In the genomic region with DNA sequence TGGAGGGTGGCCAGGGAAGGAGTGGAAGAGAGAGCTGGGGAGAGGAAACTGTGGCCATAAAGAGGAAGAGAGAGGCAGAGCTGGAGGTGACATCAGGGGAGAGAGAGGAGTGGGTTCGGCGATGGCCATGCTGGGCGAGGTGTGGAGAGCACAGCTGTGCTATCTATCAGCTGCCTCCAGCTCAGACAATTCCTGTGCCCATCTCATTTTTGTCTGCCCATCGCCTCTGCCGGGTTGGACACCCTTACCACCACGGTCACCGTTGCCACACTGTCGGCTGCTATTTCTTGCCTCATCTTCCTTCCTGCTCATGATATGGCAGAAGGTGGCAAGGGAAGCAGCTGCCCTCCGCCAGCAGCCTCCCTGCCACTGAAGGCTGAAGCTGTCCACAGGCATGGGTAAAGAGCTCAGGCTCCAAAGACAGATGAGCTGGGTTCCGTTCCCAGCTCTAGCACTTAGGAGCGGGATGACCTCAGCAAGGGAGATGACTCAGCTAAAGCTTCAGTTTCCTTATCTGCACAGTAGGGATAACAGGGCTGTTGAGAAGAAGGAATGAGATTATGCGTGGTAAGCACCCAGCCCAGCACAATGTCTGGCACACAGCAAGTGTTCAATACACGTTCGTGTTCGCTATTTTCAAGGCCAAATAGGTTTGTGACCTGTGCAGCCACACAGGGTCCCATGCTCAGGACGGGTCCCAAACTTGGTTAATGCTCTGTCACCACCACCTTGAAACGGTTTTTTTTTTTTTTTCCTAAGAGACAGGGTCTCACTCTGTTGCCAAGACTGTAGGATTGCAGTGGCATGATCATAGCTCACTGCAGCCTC, we compare ENCODE assay signal across 1 cellular context.
TF ChIP-seq lines count a peak whose summit lies in the region.

No MANE protein-coding gene starts in this region.

TF ChIP-seq in K562, 482 proteins besides CTCF, POLR2A, EP300 and RAD21 (continued from another document and continues in another):
- TF ChIP-seq CBFA2T3 (IDR thresholded peaks at IDR 0.05): peak; percentile 95
- no peak; the same call in 1 of the 2 replicates for TF ChIP-seq CBFB (CRISPR knock-in tag; IDR thresholded peaks at IDR 0.05)
- no peak for TF ChIP-seq ZNF143 (CRISPR knock-in tag; IDR thresholded peaks at IDR 0.05)
- peak; percentile 100 for TF ChIP-seq MAFG (tag; conservative IDR thresholded peaks at IDR 0.05)
- TF ChIP-seq MECOM (CRISPR knock-in tag; IDR thresholded peaks at IDR 0.05): peak; percentile 72; the same call in 1 of the 2 replicates
- peak; percentile 89; the same call in 1 of the 2 replicates for TF ChIP-seq CAMTA2 (CRISPR knock-in tag; conservative IDR thresholded peaks at IDR 0.05)
- peak; percentile 76; the same call in 1 of the 2 replicates for TF ChIP-seq GABPB1 (CRISPR knock-in tag; IDR thresholded peaks at IDR 0.05)
- TF ChIP-seq SIN3A (IDR thresholded peaks at IDR 0.05; ENCODE audit: borderline replicate concordance in 2 of 2, control insufficient read depth in 1 of 2, low read depth in 2 of 2, low read length in 2 of 2): peak in 1 of 2 experiments; percentile 65; a peak in 1 of 4 replicates
- TF ChIP-seq ZNF717 (CRISPR knock-in tag; IDR thresholded peaks at IDR 0.05): no peak
- no peak for TF ChIP-seq ARID2 (IDR thresholded peaks at IDR 0.05)
- TF ChIP-seq TOE1 (IDR thresholded peaks at IDR 0.05; ENCODE audit: borderline replicate concordance): peak; percentile 67; the same call in 1 of the 2 replicates
- no peak for TF ChIP-seq TOE1 (CRISPR knock-in tag; IDR thresholded peaks at IDR 0.05; ENCODE audit: borderline replicate concordance, low read depth)
- no peak for TF ChIP-seq SETDB1 (IDR thresholded peaks at IDR 0.05; ENCODE audit: low read length)
- TF ChIP-seq BRD4 (IDR thresholded peaks at IDR 0.05): no peak; the same call in 1 of the 2 replicates
- TF ChIP-seq CHD1 (IDR thresholded peaks at IDR 0.05; ENCODE audit: low read length): no peak
- peak; percentile 46 to 84 for TF ChIP-seq FOXK2 (conservative IDR thresholded peaks at IDR 0.05 in 1 of 2, IDR thresholded peaks at IDR 0.05 in 1 of 2; ENCODE audit: low read depth in 2 of 2)
- TF ChIP-seq TCF7 (IDR thresholded peaks at IDR 0.05; ENCODE audit: borderline replicate concordance): no peak
- TF ChIP-seq ZNF57 (CRISPR knock-in tag; IDR thresholded peaks at IDR 0.05): peak; percentile 82; the same call in 1 of the 2 replicates
- 0 out of 2 replicates have a peak, but pooled peaks have one; percentile 24 for TF ChIP-seq ZNF696 (CRISPR knock-in tag; conservative IDR thresholded peaks at IDR 0.05)
- TF ChIP-seq, protein P1, sequence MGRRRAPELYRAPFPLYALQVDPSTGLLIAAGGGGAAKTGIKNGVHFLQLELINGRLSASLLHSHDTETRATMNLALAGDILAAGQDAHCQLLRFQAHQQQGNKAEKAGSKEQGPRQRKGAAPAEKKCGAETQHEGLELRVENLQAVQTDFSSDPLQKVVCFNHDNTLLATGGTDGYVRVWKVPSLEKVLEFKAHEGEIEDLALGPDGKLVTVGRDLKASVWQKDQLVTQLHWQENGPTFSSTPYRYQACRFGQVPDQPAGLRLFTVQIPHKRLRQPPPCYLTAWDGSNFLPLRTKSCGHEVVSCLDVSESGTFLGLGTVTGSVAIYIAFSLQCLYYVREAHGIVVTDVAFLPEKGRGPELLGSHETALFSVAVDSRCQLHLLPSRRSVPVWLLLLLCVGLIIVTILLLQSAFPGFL (CRISPR knock-in tag; IDR thresholded peaks at IDR 0.05): no peak
- TF ChIP-seq SMAD1 (IDR thresholded peaks at IDR 0.05; ENCODE audit: low read depth, low read length, partially characterized antibody): peak; percentile 81
- TF ChIP-seq, protein P2, sequence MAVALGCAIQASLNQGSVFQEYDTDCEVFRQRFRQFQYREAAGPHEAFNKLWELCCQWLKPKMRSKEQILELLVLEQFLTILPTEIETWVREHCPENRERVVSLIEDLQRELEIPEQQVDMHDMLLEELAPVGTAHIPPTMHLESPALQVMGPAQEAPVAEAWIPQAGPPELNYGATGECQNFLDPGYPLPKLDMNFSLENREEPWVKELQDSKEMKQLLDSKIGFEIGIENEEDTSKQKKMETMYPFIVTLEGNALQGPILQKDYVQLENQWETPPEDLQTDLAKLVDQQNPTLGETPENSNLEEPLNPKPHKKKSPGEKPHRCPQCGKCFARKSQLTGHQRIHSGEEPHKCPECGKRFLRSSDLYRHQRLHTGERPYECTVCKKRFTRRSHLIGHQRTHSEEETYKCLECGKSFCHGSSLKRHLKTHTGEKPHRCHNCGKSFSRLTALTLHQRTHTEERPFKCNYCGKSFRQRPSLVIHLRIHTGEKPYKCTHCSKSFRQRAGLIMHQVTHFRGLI (CRISPR knock-in tag; IDR thresholded peaks at IDR 0.05): peak; percentile 75; the same call in 1 of the 2 replicates
- peak; percentile 7 for TF ChIP-seq ZNF23 (CRISPR knock-in tag; IDR thresholded peaks at IDR 0.05)
- no peak for TF ChIP-seq PPARD (CRISPR knock-in tag; IDR thresholded peaks at IDR 0.05)
- no peak for TF ChIP-seq SREBF1 (IDR thresholded peaks at IDR 0.05; ENCODE audit: borderline replicate concordance, low read depth, low read length)
- peak; percentile 86 for TF ChIP-seq TBP (optimal IDR thresholded peaks at IDR 0.05; ENCODE audit: low read depth, low read length)
- TF ChIP-seq DDX20 (tag; IDR thresholded peaks at IDR 0.05; ENCODE audit: low read depth): no peak
- TF ChIP-seq SMARCC2 (IDR thresholded peaks at IDR 0.05; ENCODE audit: low read depth): peak; percentile 96
- no peak for TF ChIP-seq ZNF121 (CRISPR knock-in tag; conservative IDR thresholded peaks at IDR 0.05)
- TF ChIP-seq, protein P3, sequence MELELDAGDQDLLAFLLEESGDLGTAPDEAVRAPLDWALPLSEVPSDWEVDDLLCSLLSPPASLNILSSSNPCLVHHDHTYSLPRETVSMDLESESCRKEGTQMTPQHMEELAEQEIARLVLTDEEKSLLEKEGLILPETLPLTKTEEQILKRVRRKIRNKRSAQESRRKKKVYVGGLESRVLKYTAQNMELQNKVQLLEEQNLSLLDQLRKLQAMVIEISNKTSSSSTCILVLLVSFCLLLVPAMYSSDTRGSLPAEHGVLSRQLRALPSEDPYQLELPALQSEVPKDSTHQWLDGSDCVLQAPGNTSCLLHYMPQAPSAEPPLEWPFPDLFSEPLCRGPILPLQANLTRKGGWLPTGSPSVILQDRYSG (tag; conservative IDR thresholded peaks at IDR 0.05; ENCODE audit: low read depth): peak; percentile 87
- TF ChIP-seq MCM7 (IDR thresholded peaks at IDR 0.05): no peak; a peak in 1 of 4 replicates
- peak; percentile 79; the same call in 1 of the 2 replicates for TF ChIP-seq ZNF766 (CRISPR knock-in tag; conservative IDR thresholded peaks at IDR 0.05)
- TF ChIP-seq FOXJ2 (tag; IDR thresholded peaks at IDR 0.05): peak; percentile 77
- TF ChIP-seq, protein P4, sequence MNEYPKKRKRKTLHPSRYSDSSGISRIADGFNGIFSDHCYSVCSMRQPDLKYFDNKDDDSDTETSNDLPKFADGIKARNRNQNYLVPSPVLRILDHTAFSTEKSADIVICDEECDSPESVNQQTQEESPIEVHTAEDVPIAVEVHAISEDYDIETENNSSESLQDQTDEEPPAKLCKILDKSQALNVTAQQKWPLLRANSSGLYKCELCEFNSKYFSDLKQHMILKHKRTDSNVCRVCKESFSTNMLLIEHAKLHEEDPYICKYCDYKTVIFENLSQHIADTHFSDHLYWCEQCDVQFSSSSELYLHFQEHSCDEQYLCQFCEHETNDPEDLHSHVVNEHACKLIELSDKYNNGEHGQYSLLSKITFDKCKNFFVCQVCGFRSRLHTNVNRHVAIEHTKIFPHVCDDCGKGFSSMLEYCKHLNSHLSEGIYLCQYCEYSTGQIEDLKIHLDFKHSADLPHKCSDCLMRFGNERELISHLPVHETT (CRISPR knock-in tag; conservative IDR thresholded peaks at IDR 0.05 in 1 of 2, IDR thresholded peaks at IDR 0.05 in 1 of 2): peak in 1 of 2 experiments; percentile 88; a peak in 2 of 4 replicates
- TF ChIP-seq RBBP5 (IDR thresholded peaks at IDR 0.05; ENCODE audit: borderline replicate concordance, insufficient read depth, low read length, poor library complexity, severe bottlenecking): peak; percentile 74
- TF ChIP-seq CHD2 (IDR thresholded peaks at IDR 0.05; ENCODE audit: low read depth, low read length): no peak
- TF ChIP-seq, protein P5, sequence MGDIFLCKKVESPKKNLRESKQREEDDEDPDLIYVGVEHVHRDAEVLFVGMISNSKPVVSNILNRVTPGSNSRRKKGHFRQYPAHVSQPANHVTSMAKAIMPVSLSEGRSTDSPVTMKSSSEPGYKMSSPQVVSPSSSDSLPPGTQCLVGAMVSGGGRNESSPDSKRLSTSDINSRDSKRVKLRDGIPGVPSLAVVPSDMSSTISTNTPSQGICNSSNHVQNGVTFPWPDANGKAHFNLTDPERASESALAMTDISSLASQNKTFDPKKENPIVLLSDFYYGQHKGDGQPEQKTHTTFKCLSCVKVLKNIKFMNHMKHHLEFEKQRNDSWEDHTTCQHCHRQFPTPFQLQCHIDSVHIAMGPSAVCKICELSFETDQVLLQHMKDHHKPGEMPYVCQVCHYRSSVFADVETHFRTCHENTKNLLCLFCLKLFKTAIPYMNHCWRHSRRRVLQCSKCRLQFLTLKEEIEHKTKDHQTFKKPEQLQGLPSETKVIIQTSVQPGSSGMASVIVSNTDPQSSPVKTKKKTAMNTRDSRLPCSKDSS (IDR thresholded peaks at IDR 0.05; ENCODE audit: low read depth, partially characterized antibody): no peak
- no peak for TF ChIP-seq CBX2 (IDR thresholded peaks at IDR 0.05; ENCODE audit: insufficient read depth, low read length, poor library complexity, severe bottlenecking)
- TF ChIP-seq GATAD2B (IDR thresholded peaks at IDR 0.05; ENCODE audit: borderline replicate concordance): peak; percentile 95
- TF ChIP-seq ATF7 (IDR thresholded peaks at IDR 0.05): peak; percentile 98
- peak; percentile 51; the same call in 1 of the 2 replicates for TF ChIP-seq PYGO2 (tag; IDR thresholded peaks at IDR 0.05)
- no peak; the same call in 1 of the 2 replicates for TF ChIP-seq MYC (IDR thresholded peaks at IDR 0.05; ENCODE audit: low read depth, low read length)
- TF ChIP-seq MYC (CRISPR knock-in tag; IDR thresholded peaks at IDR 0.05; ENCODE audit: borderline replicate concordance, low read depth): peak; percentile 32; the same call in 1 of the 2 replicates
- TF ChIP-seq BDP1 (IDR thresholded peaks at IDR 0.05; ENCODE audit: insufficient read depth, insufficient read length): no peak
- TF ChIP-seq ZBTB8A (IDR thresholded peaks at IDR 0.05; ENCODE audit: partially characterized antibody): no peak
- peak; percentile 27; the same call in 1 of the 2 replicates for TF ChIP-seq NR2F6 (CRISPR knock-in tag; IDR thresholded peaks at IDR 0.05)
- TF ChIP-seq PHB2 (IDR thresholded peaks at IDR 0.05; ENCODE audit: low read depth): 0 out of 2 replicates have a peak, but pooled peaks have one; percentile 35
- TF ChIP-seq, protein P6, sequence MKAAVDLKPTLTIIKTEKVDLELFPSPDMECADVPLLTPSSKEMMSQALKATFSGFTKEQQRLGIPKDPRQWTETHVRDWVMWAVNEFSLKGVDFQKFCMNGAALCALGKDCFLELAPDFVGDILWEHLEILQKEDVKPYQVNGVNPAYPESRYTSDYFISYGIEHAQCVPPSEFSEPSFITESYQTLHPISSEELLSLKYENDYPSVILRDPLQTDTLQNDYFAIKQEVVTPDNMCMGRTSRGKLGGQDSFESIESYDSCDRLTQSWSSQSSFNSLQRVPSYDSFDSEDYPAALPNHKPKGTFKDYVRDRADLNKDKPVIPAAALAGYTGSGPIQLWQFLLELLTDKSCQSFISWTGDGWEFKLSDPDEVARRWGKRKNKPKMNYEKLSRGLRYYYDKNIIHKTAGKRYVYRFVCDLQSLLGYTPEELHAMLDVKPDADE (conservative IDR thresholded peaks at IDR 0.05; ENCODE audit: control insufficient read depth, low read depth, low read length): peak; percentile 21
- 0 out of 2 replicates have a peak, but pooled peaks have one; percentile 79 for TF ChIP-seq ZKSCAN8 (CRISPR knock-in tag; IDR thresholded peaks at IDR 0.05)
- TF ChIP-seq MBD2 (IDR thresholded peaks at IDR 0.05; ENCODE audit: borderline replicate concordance, low read depth): peak; percentile 86
- no peak for TF ChIP-seq MCM5 (IDR thresholded peaks at IDR 0.05; ENCODE audit: low read depth)
- TF ChIP-seq, protein P7, sequence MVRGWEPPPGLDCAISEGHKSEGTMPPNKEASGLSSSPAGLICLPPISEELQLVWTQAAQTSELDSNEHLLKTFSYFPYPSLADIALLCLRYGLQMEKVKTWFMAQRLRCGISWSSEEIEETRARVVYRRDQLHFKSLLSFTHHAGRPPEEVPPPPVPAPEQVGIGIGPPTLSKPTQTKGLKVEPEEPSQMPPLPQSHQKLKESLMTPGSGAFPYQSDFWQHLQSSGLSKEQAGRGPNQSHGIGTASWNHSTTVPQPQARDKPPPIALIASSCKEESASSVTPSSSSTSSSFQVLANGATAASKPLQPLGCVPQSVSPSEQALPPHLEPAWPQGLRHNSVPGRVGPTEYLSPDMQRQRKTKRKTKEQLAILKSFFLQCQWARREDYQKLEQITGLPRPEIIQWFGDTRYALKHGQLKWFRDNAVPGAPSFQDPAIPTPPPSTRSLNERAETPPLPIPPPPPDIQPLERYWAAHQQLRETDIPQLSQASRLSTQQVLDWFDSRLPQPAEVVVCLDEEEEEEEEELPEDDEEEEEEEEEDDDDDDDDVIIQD (CRISPR knock-in tag; IDR thresholded peaks at IDR 0.05): peak; percentile 89; the same call in 1 of the 2 replicates
- TF ChIP-seq ZNF12 (CRISPR knock-in tag; IDR thresholded peaks at IDR 0.05): peak; percentile 55; the same call in 1 of the 2 replicates
- TF ChIP-seq, protein P8, sequence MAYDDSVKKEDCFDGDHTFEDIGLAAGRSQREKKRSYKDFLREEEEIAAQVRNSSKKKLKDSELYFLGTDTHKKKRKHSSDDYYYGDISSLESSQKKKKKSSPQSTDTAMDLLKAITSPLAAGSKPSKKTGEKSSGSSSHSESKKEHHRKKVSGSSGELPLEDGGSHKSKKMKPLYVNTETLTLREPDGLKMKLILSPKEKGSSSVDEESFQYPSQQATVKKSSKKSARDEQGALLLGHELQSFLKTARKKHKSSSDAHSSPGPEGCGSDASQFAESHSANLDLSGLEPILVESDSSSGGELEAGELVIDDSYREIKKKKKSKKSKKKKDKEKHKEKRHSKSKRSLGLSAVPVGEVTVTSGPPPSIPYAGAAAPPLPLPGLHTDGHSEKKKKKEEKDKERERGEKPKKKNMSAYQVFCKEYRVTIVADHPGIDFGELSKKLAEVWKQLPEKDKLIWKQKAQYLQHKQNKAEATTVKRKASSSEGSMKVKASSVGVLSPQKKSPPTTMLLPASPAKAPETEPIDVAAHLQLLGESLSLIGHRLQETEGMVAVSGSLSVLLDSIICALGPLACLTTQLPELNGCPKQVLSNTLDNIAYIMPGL (CRISPR knock-in tag; IDR thresholded peaks at IDR 0.05): no peak
- TF ChIP-seq KLF6 (CRISPR knock-in tag; IDR thresholded peaks at IDR 0.05; ENCODE audit: borderline replicate concordance): peak; percentile 73; the same call in 1 of the 2 replicates
- peak; percentile 90 for TF ChIP-seq EP400 (IDR thresholded peaks at IDR 0.05)
- TF ChIP-seq ZNF79 (CRISPR knock-in tag; IDR thresholded peaks at IDR 0.05; ENCODE audit: low read depth): peak; percentile 67; the same call in 1 of the 2 replicates
- TF ChIP-seq ZBED1 (IDR thresholded peaks at IDR 0.05): peak; percentile 19; the same call in 1 of the 2 replicates
- peak; percentile 45 for TF ChIP-seq NR2C1 (IDR thresholded peaks at IDR 0.05)
- TF ChIP-seq NR2C1 (tag; IDR thresholded peaks at IDR 0.05): peak; percentile 67; the same call in 1 of the 2 replicates
- TF ChIP-seq POLR3G (IDR thresholded peaks at IDR 0.05; ENCODE audit: extremely low read depth, insufficient read length, insufficient replicate concordance): no peak
- TF ChIP-seq ZNF583 (CRISPR knock-in tag; IDR thresholded peaks at IDR 0.05): peak; percentile 93; the same call in 1 of the 2 replicates
- peak; percentile 64; the same call in 1 of the 2 replicates for TF ChIP-seq RB1 (IDR thresholded peaks at IDR 0.05; ENCODE audit: low read depth)
